3 cellular contexts compared by ENCODE assay signal in the genomic region with DNA sequence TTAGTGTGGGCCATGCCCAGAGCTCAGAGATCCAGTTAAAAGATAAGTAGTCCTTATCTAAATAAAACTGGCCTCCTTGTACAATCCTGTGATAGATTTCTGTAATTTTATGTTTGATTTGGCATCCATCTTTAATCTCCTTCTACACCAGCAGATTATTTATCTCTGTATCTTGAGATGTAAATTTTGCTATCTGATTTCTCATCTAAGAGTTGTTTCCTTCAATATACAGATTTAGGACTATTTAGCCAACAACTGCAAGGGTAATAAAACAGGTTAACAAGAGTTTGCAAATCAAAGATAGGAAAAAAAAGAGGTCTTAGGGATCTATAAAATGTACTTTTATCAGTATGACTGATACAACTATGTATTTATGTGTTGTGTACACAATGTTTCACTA.
"Had no signal": no experiment of that assay in that cellular context is flagged by ENCODE, and none has a peak within 500 bp of the region (broad histone marks: within the 10 kb centered on the region; RNA-seq: fewer than 3 reads in every experiment).

No MANE protein-coding gene starts in this region.

- DNase-seq: GDM1, GF-D8 had no signal

- H3K4me3 ChIP-seq: GM12878 had no signal

- ATAC-seq: GM12878 had no signal
